Comparison of ENCODE assay signal across 8 cellular contexts in genomic region chr3:170356596-170357175, GRCh38. TPM values are rescaled to one million over a fixed set of nuclear protein-coding genes. Genes with fewer than 3 reads are reported as not detected.
DNase-seq lines count a peak whose midpoint lies in the region; ATAC-seq and TF ChIP-seq lines count a peak whose summit lies in the region.

No MANE protein-coding gene starts in this region.

- H3K27ac Mint-ChIP-seq in activated naive CD4-positive, alpha-beta T cell treated with anti-CD3 and anti-CD28 coated beads, Interleukin-2, amount 10 ng/mL, durations not matched to agents 7 days and 5 days: peak overlapping the region; percentile 77
- peak overlapping the region; percentile 93 for H3K27ac Mint-ChIP-seq in glutamatergic neuron (ENCODE audit: unreplicated experiment)

- in situ Hi-C loops in Caki2 (cut with HindIII; ENCODE audit: low pct_unique_long_range_greater_than_20kb, low sequenced_read_pairs): no loop called here

- peak overlapping the region; percentile 97 for H2AFZ ChIP-seq in parathyroid adenoma

- peaks cover 2% of the 10 kb centered on the region for H3K9me3 Mint-ChIP-seq in activated naive CD4-positive, alpha-beta T cell treated with anti-CD3 and anti-CD28 coated beads, Interleukin-2, amount 10 ng/mL, durations not matched to agents 7 days and 5 days
- H3K9me3 Mint-ChIP-seq in glutamatergic neuron (ENCODE audit: unreplicated experiment): peaks cover 9% of the 10 kb centered on the region

- 0 to 1% methylated on average over 2 to 24 of the region's 60 CpGs for WGBS in upper lobe of left lung, 2 donors

- peak overlapping the region; percentile 46 for H3K9ac ChIP-seq in parathyroid adenoma

- H3K27me3 Mint-ChIP-seq in activated naive CD4-positive, alpha-beta T cell treated with anti-CD3 and anti-CD28 coated beads, Interleukin-2, amount 10 ng/mL, durations not matched to agents 7 days and 5 days: peaks cover 19% of the 10 kb centered on the region
- H3K27me3 Mint-ChIP-seq in glutamatergic neuron (ENCODE audit: unreplicated experiment): peaks cover 5% of the 10 kb centered on the region

- peak overlapping the region; percentile 89 for H3K4me2 ChIP-seq in parathyroid adenoma (ENCODE audit: low read length)

- DNase-seq in Caki2 (ENCODE audit: low read depth) (peak; percentile 96), RPMI8226 (peak; percentile 93), glutamatergic neuron (no peak), upper lobe of left lung (peak; percentile 82 to 96)
- no peak for DNase-seq in activated naive CD4-positive, alpha-beta T cell treated with anti-CD3 and anti-CD28 coated beads, Interleukin-2, amount 10 ng/mL, durations not matched to agents 7 days and 5 days

- ATAC-seq in GM19452 (IDR thresholded peaks at IDR 0.05; ENCODE audit: unreplicated experiment) (peak; percentile 39), HG03558 (IDR thresholded peaks at IDR 0.05; ENCODE audit: extremely low read depth, unreplicated experiment) (peak; percentile 22), upper lobe of left lung (ENCODE audit: low FRiP score in 2 of 2) (peak; percentile 83 to 87)

- H3K36me3 ChIP-seq in parathyroid adenoma (ENCODE audit: control insufficient read depth, insufficient read depth, low read length): no peaks in the 10 kb centered on the region
- H3K36me3 ChIP-seq in upper lobe of left lung: peaks cover 0 to 19% (median 4%) of the 10 kb centered on the region in 4 donors

- H3K4me3 ChIP-seq in parathyroid adenoma (ENCODE audit: low read depth, low read length): peak overlapping the region; percentile 66
- H3K4me3 ChIP-seq in upper lobe of left lung: peak overlapping the region; percentile 27 to 99 (median 92)

- TF ChIP-seq CTCF in glutamatergic neuron (IDR thresholded peaks at IDR 0.05; ENCODE audit: partially characterized antibody, unreplicated experiment): no peak
- TF ChIP-seq CTCF in parathyroid adenoma (IDR thresholded peaks at IDR 0.05): no peak
- TF ChIP-seq CTCF in upper lobe of left lung (IDR thresholded peaks at IDR 0.05): peak in 3 of 6 experiments; percentile 15 to 36 (median 25)

- peaks cover 24% of the 10 kb centered on the region for H3K36me3 Mint-ChIP-seq in activated naive CD4-positive, alpha-beta T cell treated with anti-CD3 and anti-CD28 coated beads, Interleukin-2, amount 10 ng/mL, durations not matched to agents 7 days and 5 days
- H3K36me3 Mint-ChIP-seq in glutamatergic neuron (ENCODE audit: unreplicated experiment): peaks cover under 1% of the 10 kb centered on the region

- peaks cover 10% of the 10 kb centered on the region for H3K4me1 ChIP-seq in parathyroid adenoma
- peaks cover 31 to 42% (median 36%) of the 10 kb centered on the region in 4 donors for H3K4me1 ChIP-seq in upper lobe of left lung

- H3K27me3 ChIP-seq in parathyroid adenoma (ENCODE audit: control insufficient read depth, insufficient read depth, low read length) (no peaks in the 10 kb centered on the region), upper lobe of left lung (no peaks in the 10 kb centered on the region)

- H3K27ac ChIP-seq in parathyroid adenoma: peak overlapping the region; percentile 98
- peak overlapping the region; percentile 99 to 100 (median 100) for H3K27ac ChIP-seq in upper lobe of left lung

- CTCF ChIA-PET in activated naive CD4-positive, alpha-beta T cell treated with anti-CD3 and anti-CD28 coated beads, Interleukin-2, amount 10 ng/mL, durations not matched to agents 7 days and 5 days (lab: Charles Lee): interaction anchor here (0.5 to 1.4 kb wide), 7 partner anchors 33 to 1976 kb away, joined by 3 to 5 read pairs (median 3); partner anchors contain the start of genes LRRC34 and LRRIQ4

- peak in 1 of 4 donors; percentile 3 for TF ChIP-seq EP300 in upper lobe of left lung (IDR thresholded peaks at IDR 0.05)

- H3K9me3 ChIP-seq in parathyroid adenoma (ENCODE audit: control insufficient read depth, low read length): no peaks in the 10 kb centered on the region
- no peaks in the 10 kb centered on the region for H3K9me3 ChIP-seq in upper lobe of left lung

- H3K4me1 Mint-ChIP-seq in activated naive CD4-positive, alpha-beta T cell treated with anti-CD3 and anti-CD28 coated beads, Interleukin-2, amount 10 ng/mL, durations not matched to agents 7 days and 5 days: peaks cover 41% of the 10 kb centered on the region
- peaks cover 29% of the 10 kb centered on the region for H3K4me1 Mint-ChIP-seq in glutamatergic neuron (ENCODE audit: low read depth, unreplicated experiment)

- TF ChIP-seq POLR2A in upper lobe of left lung (IDR thresholded peaks at IDR 0.05): peak in 2 of 4 donors; percentile 55 to 61

- H3K79me2 ChIP-seq in parathyroid adenoma: no peaks in the 10 kb centered on the region

- H3K4me3 Mint-ChIP-seq in activated naive CD4-positive, alpha-beta T cell treated with anti-CD3 and anti-CD28 coated beads, Interleukin-2, amount 10 ng/mL, durations not matched to agents 7 days and 5 days: peak overlapping the region; percentile 70
- H3K4me3 Mint-ChIP-seq in glutamatergic neuron (ENCODE audit: unreplicated experiment): peak overlapping the region; percentile 85

RNA-seq across cellular contexts. Expression of gene SKIL, which starts 0.8 kb away (rescaled TPM):
- 33.2 and 55.8 TPM in 2 replicates for total RNA-seq in Caki2 (2014; rRNA removed; shearing (Covaris generic); ENCODE audit: low replicate concordance)
- 52.3 TPM for total RNA-seq in glutamatergic neuron (ENCODE audit: unreplicated experiment)
- total RNA-seq in upper lobe of left lung: 10 to 100 TPM; 26.2 to 80.8 (median 69.3) TPM

Comparison
In these comparisons a context has a peak if more than half of its experiments do, and no peak if none do; other contexts are left out.
1. DNase-seq: peak in Caki2 (single experiment), RPMI8226 (single experiment) and upper lobe of left lung (2 of 2); none in activated naive CD4-positive, alpha-beta T cell treated with anti-CD3 and anti-CD28 coated beads, Interleukin-2, amount 10 ng/mL, durations not matched to agents 7 days and 5 days (single experiment) and glutamatergic neuron (single experiment).
2. ATAC-seq: peak in every context shown above with its lines; median percentile 85 in upper lobe of left lung; 39 in GM19452; 22 in HG03558.